ENCODE assay signal across 20 cellular contexts in genomic region chr4:124389591-124389990, GRCh38.
"Had no signal": no experiment of that assay in that cellular context is flagged by ENCODE, and none has a peak within 500 bp of the region (broad histone marks: within the 10 kb centered on the region; RNA-seq: fewer than 3 reads in every experiment).

No MANE protein-coding gene starts in this region.

- ATAC-seq: activated CD8-positive, alpha-beta T cell treated with anti-CD3 and anti-CD28 coated beads, Interleukin-2, amount 10 ng/mL, durations not matched to agents 7 days and 5 days; activated T-cell treated with anti-CD3 and anti-CD28 coated beads, Interleukin-2, amount 50 U/mL, for 72 hours; WTC11 had no signal

- DNase-seq: activated CD4-positive, alpha-beta T cell treated with anti-CD3 and anti-CD28 coated beads, Interleukin-2, amount 10 ng/mL, durations not matched to agents 24 days and 14 days; activated CD8-positive, alpha-beta memory T cell treated with anti-CD3 and anti-CD28 coated beads, Interleukin-2, amount 50 U/mL, for 4 hours; activated CD8-positive, alpha-beta T cell treated with anti-CD3 and anti-CD28 coated beads, Interleukin-2, amount 10 ng/mL, durations not matched to agents 7 days and 5 days; activated gamma-delta T cell treated with Interleukin-2 at 50 U/mL for 16 hours; activated T-cell treated with anti-CD3 and anti-CD28 coated beads, Interleukin-2, amount 50 U/mL, for 72 hours; esophagus squamous epithelium; head of caudate nucleus; mesendoderm; stimulated activated CD4-positive, alpha-beta T cell treated with anti-CD3 and anti-CD28 coated beads, Interleukin-4, amount 100 ng/mL, for 4 hours; stimulated activated CD8-positive, alpha-beta memory T cell treated with anti-CD3 and anti-CD28 coated beads, Interleukin-4, amount 100 ng/mL, for 48 hours; stimulated activated naive CD4-positive, alpha-beta T cell treated with Interleukin-2 at 50 U/mL for 16 hours; T-helper 2 cell; transverse colon had no signal

- H3K36me3 ChIP-seq: esophagus squamous epithelium, right atrium auricular region, transverse colon, vagina had no signal

- H3K27ac ChIP-seq: esophagus squamous epithelium, right atrium auricular region, skin epidermis, transverse colon, vagina had no signal

- H3K27me3 ChIP-seq: esophagus squamous epithelium, right atrium auricular region, transverse colon, vagina had no signal

- H3K4me1 ChIP-seq: esophagus squamous epithelium, right atrium auricular region, transverse colon had no signal

- H3K9me3 ChIP-seq: esophagus squamous epithelium, right atrium auricular region, transverse colon, vagina had no signal

- H3K4me3 ChIP-seq: esophagus squamous epithelium, right atrium auricular region, skin epidermis, transverse colon, vagina had no signal

- FAIRE-seq: endometrium, frontal cortex, TTC549 had no signal
